ENCODE assay signal across 8 cellular contexts in genomic region chr1:9455487-9456237, GRCh38.
A peak's percentile ranks its signal among the peaks of the same experiment; 100 is the strongest.
DNase-seq lines count a peak whose midpoint lies in the region; ATAC-seq and TF ChIP-seq lines count a peak whose summit lies in the region.

No MANE protein-coding gene starts in this region.

- H3K4me3 ChIP-seq in hepatocyte, result no peak overlapping the region
- H3K4me3 ChIP-seq in spleen, result no peak overlapping the region

- no peaks in the 10 kb centered on the region for H3K36me3 Mint-ChIP-seq in HFFc6 (ENCODE audit: low read depth)

- 49% methylated on average over 22 of the region's 22 CpGs for WGBS in hepatocyte (ENCODE audit: low lambda C conversion rate, missing lambda C conversion rate)
- 45 to 51% (median 47%) methylated on average over 19 to 22 of the region's 22 CpGs for WGBS in spleen, 5 donors

- peak; percentile 65 for DNase-seq in CD1c-positive myeloid dendritic cell (ENCODE audit: extremely low spot score)
- DNase-seq in HFFc6, result no peak
- peak; percentile 27 to 62 (median 50) for DNase-seq in T-helper 1 cell
- peak in 45 of 56 donors; percentile 7 to 81 (median 43) for DNase-seq in amygdala (lab: John Stamatoyannopoulos, UW)
- peak; percentile 77 for DNase-seq in hepatocyte (ENCODE audit: low spot score)
- DNase-seq in spleen, result peak; percentile 87
- no peak for DNase-seq in NCI-H146 (lab: John Stamatoyannopoulos, UW)

- peaks cover 8% of the 10 kb centered on the region for H3K27me3 Mint-ChIP-seq in HFFc6 (ENCODE audit: insufficient read depth)

- H2AFZ ChIP-seq in hepatocyte, result no peak overlapping the region

- H3K36me3 ChIP-seq in hepatocyte (replicated peaks; ENCODE audit: insufficient read depth, low read depth) (no peaks in the 10 kb centered on the region), spleen (no peaks in the 10 kb centered on the region)

- ATAC-seq in GM19324 (IDR thresholded peaks at IDR 0.05; ENCODE audit: low FRiP score, unreplicated experiment), result no peak

- TF ChIP-seq POLR2A in spleen (IDR thresholded peaks at IDR 0.05), result no peak

- no peak overlapping the region for H3K27ac ChIP-seq in hepatocyte
- H3K27ac ChIP-seq in spleen, result no peak overlapping the region

- intact Hi-C loops in spleen (cut with DNase I; ENCODE audit: low total_unique reads), result loop anchor here (2.0 kb wide), 1 partner anchor 167 kb away; no protein-coding TSS in a partner anchor

- H3K27ac Mint-ChIP-seq in HFFc6, result no peak overlapping the region

- H3K9me2 ChIP-seq in hepatocyte (replicated peaks; ENCODE audit: insufficient read depth), result no peaks in the 10 kb centered on the region

- no peaks in the 10 kb centered on the region for H3K9me3 Mint-ChIP-seq in HFFc6

- H3K79me2 ChIP-seq in hepatocyte, result no peaks in the 10 kb centered on the region

- H3K27me3 ChIP-seq in hepatocyte (no peaks in the 10 kb centered on the region), spleen (replicated peaks in 1 of 7) (peaks cover 0 to 11% (median 0%) of the 10 kb centered on the region in 7 donors)

- H3K4me2 ChIP-seq in hepatocyte, result no peak overlapping the region

- no peaks in the 10 kb centered on the region for H4K20me1 ChIP-seq in hepatocyte (ENCODE audit: insufficient read depth, poor library complexity, severe bottlenecking)

- peaks cover 22% of the 10 kb centered on the region for H3K4me1 ChIP-seq in hepatocyte (ENCODE audit: insufficient read depth)
- H3K4me1 ChIP-seq in spleen, result peaks cover 0 to 5% (median 2%) of the 10 kb centered on the region in 6 donors

- peak; percentile 91 for TF ChIP-seq CTCF in HFFc6 (IDR thresholded peaks at IDR 0.05)
- TF ChIP-seq CTCF in hepatocyte (IDR thresholded peaks at IDR 0.05; ENCODE audit: poor library complexity), result peak; percentile 74
- TF ChIP-seq CTCF in spleen (IDR thresholded peaks at IDR 0.05 in 8 of 11, conservative IDR thresholded peaks at IDR 0.05 in 3 of 11), result peak; percentile 54 to 87 (median 82)

- no peak overlapping the region for H3K4me3 Mint-ChIP-seq in HFFc6

- H3K4me1 Mint-ChIP-seq in HFFc6 (ENCODE audit: low read depth), result no peaks in the 10 kb centered on the region

- no peaks in the 10 kb centered on the region for H3K9me3 ChIP-seq in hepatocyte (ENCODE audit: low read depth)
- no peaks in the 10 kb centered on the region for H3K9me3 ChIP-seq in spleen

Comparison
In these comparisons a context has a peak if more than half of its experiments do, and no peak if none do; other contexts are left out.
1. DNase-seq: peak in CD1c-positive myeloid dendritic cell (single experiment), T-helper 1 cell (5 of 5), amygdala (45 of 56), hepatocyte (single experiment) and spleen (single experiment); none in HFFc6 (single experiment) and NCI-H146 (single experiment).
2. Peak in every context shown above with its lines, with median percentiles within 50 percentile points of each other: CTCF ChIP-seq.